In the genomic region with DNA sequence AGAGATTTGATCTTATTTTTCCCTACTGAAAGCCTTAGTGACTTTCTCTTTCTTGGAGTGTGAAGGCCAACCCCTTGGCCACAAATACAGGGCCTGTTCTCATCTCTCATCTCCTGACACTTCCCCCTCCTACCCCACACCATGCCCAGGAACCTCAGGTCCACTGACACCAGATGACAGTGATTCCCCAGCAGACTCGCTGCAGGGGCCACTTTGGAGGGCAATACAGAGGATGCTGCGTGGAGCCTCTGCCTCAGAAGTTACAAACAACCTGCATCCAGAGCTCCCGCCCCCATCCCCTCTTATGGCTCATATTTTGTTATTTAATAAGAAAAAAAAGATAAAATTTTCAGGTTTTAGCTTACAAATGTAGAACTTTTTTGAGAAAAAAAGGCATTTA, we compare ENCODE assay signal across 16 cellular contexts.
DNase-seq lines count a peak whose midpoint lies in the region; ATAC-seq and TF ChIP-seq lines count a peak whose summit lies in the region.
"Had no signal": no experiment of that assay in that cellular context is flagged by ENCODE, and none has a peak within 500 bp of the region (broad histone marks: within the 10 kb centered on the region; RNA-seq: fewer than 3 reads in every experiment).

No MANE protein-coding gene starts in this region.

- no peaks in the 10 kb centered on the region for H3K9me3 ChIP-seq in neural progenitor cell (ENCODE audit: low read depth)

- no peaks in the 10 kb centered on the region for H3K9me2 ChIP-seq in GM23338 (ENCODE audit: insufficient read depth)

- no peaks in the 10 kb centered on the region for H3K36me3 Mint-ChIP-seq in neural progenitor cell
- H3K36me3 Mint-ChIP-seq in osteocyte (ENCODE audit: unreplicated experiment) = peaks cover 4% of the 10 kb centered on the region
- H3K36me3 Mint-ChIP-seq in GM23338 (ENCODE audit: low read depth) = no peaks in the 10 kb centered on the region
- H3K36me3 Mint-ChIP-seq: CD4-positive, CD25-positive, alpha-beta regulatory T cell; CD8-positive, alpha-beta T cell had no signal

- H3K4me3 Mint-ChIP-seq in neural progenitor cell = no peak overlapping the region
- H3K4me3 Mint-ChIP-seq in osteocyte (ENCODE audit: unreplicated experiment) = no peak overlapping the region
- H3K4me3 Mint-ChIP-seq in GM23338 = no peak overlapping the region
- H3K4me3 Mint-ChIP-seq: CD4-positive, CD25-positive, alpha-beta regulatory T cell; CD8-positive, alpha-beta T cell had no signal

- H3K27me3 ChIP-seq in neural progenitor cell = no peaks in the 10 kb centered on the region
- H3K27me3 ChIP-seq in GM23338 (ENCODE audit: insufficient read depth) = no peaks in the 10 kb centered on the region

- H3K27me3 Mint-ChIP-seq in neural progenitor cell (ENCODE audit: insufficient read depth, low read depth) = peaks cover 3% of the 10 kb centered on the region
- peaks cover 42% of the 10 kb centered on the region for H3K27me3 Mint-ChIP-seq in osteocyte (ENCODE audit: unreplicated experiment)
- H3K27me3 Mint-ChIP-seq in GM23338 (ENCODE audit: insufficient read depth, low read depth, poor library complexity) = no peaks in the 10 kb centered on the region

- H3K4me1 Mint-ChIP-seq in neural progenitor cell (peaks cover 28% of the 10 kb centered on the region), osteocyte (ENCODE audit: unreplicated experiment) (no peaks in the 10 kb centered on the region), GM23338 (peaks cover 6% of the 10 kb centered on the region; the same call in 2 of the 3 replicates)
- H3K4me1 Mint-ChIP-seq: CD4-positive, CD25-positive, alpha-beta regulatory T cell had no signal

- H3K9ac ChIP-seq in neural progenitor cell = no peak overlapping the region

- no peaks in the 10 kb centered on the region for H3K4me1 ChIP-seq in neural progenitor cell
- H3K4me1 ChIP-seq in GM23338 (ENCODE audit: insufficient read depth) = no peaks in the 10 kb centered on the region

- H3K27ac Mint-ChIP-seq in neural progenitor cell = peak overlapping the region; percentile 36
- H3K27ac Mint-ChIP-seq in osteocyte (ENCODE audit: unreplicated experiment) = no peak overlapping the region
- H3K27ac Mint-ChIP-seq in GM23338 = no peak overlapping the region
- H3K27ac Mint-ChIP-seq: CD4-positive, CD25-positive, alpha-beta regulatory T cell; CD8-positive, alpha-beta T cell had no signal

- H3K4me3 ChIP-seq in neural progenitor cell (no peak overlapping the region), GM23338 (no peak overlapping the region)

- H3K9me3 Mint-ChIP-seq in neural progenitor cell = peaks cover 3% of the 10 kb centered on the region
- H3K9me3 Mint-ChIP-seq in osteocyte (ENCODE audit: unreplicated experiment) = no peaks in the 10 kb centered on the region
- H3K9me3 Mint-ChIP-seq in GM23338 = no peaks in the 10 kb centered on the region; the same call in 2 of the 3 replicates
- H3K9me3 Mint-ChIP-seq: CD8-positive, alpha-beta T cell had no signal

- ATAC-seq in left lobe of liver (no peak), GM23338 (no peak), GM18511 (IDR thresholded peaks at IDR 0.05; ENCODE audit: unreplicated experiment) (no peak)
- ATAC-seq: CD8-positive, alpha-beta T cell had no signal

- no peak overlapping the region for H2AFZ ChIP-seq in neural progenitor cell (replicated peaks)
- H2AFZ ChIP-seq in GM23338 = no peak overlapping the region

- DNase-seq in ecto neural progenitor cell (ENCODE audit: low spot score) (peak; percentile 19), left lobe of liver (ENCODE audit: low spot score) (peak; percentile 4), neural progenitor cell (ENCODE audit: low spot score) (no peak), osteocyte (ENCODE audit: extremely low spot score, unreplicated experiment) (peak; percentile 60), NCI-H2196 (lab: John Stamatoyannopoulos, UW; ENCODE audit: unreplicated experiment) (no peak), NCI-H1694 (lab: John Stamatoyannopoulos, UW) (no peak), GM23338 (ENCODE audit: low spot score) (no peak)
- DNase-seq: Caco-2; CD4-positive, CD25-positive, alpha-beta regulatory T cell; CD8-positive, alpha-beta T cell; DMS153; DND-41; H7; HCEC 1CT had no signal

- H3K4me2 ChIP-seq in neural progenitor cell = no peak overlapping the region
- no peak overlapping the region for H3K4me2 ChIP-seq in GM23338

- H3F3A ChIP-seq in neural progenitor cell (ENCODE audit: low read depth) (no peaks in the 10 kb centered on the region), GM23338 (replicated peaks; ENCODE audit: low read depth) (no peaks in the 10 kb centered on the region)

- no peaks in the 10 kb centered on the region for H4K20me1 ChIP-seq in neural progenitor cell (ENCODE audit: low read depth)
- H4K20me1 ChIP-seq in GM23338 (replicated peaks; ENCODE audit: insufficient read depth) = no peaks in the 10 kb centered on the region

- no peaks in the 10 kb centered on the region for H3K36me3 ChIP-seq in neural progenitor cell
- H3K36me3 ChIP-seq in GM23338 (ENCODE audit: insufficient read depth) = no peaks in the 10 kb centered on the region

- TF ChIP-seq CTCF in neural progenitor cell (IDR thresholded peaks at IDR 0.05) (no peak), osteocyte (IDR thresholded peaks at IDR 0.05) (no peak), GM23338 (conservative IDR thresholded peaks at IDR 0.05; ENCODE audit: low read depth in 2 of 2) (no peak)

- H3K27ac ChIP-seq in neural progenitor cell (no peak overlapping the region), GM23338 (ENCODE audit: low read depth) (no peak overlapping the region)
- H3K27ac ChIP-seq: C4-2B had no signal

- H3K79me2 ChIP-seq in neural progenitor cell (ENCODE audit: low read depth) = no peaks in the 10 kb centered on the region
- no peaks in the 10 kb centered on the region for H3K79me2 ChIP-seq in GM23338 (replicated peaks; ENCODE audit: insufficient read depth)

TF ChIP-seq in GM23338, 12 proteins besides CTCF, POLR2A, EP300 and RAD21:
- TF ChIP-seq JUNB (IDR thresholded peaks at IDR 0.05; ENCODE audit: unreplicated experiment) (no peak), NANOG (IDR thresholded peaks at IDR 0.05; ENCODE audit: borderline replicate concordance) (no peak), EZH2 (IDR thresholded peaks at IDR 0.05; ENCODE audit: low read depth, unreplicated experiment) (no peak), ZNF114 (CRISPR knock-in tag; IDR thresholded peaks at IDR 0.05) (no peak), ZNF331 (CRISPR knock-in tag; IDR thresholded peaks at IDR 0.05; ENCODE audit: low read depth) (no peak), STAT1 (IDR thresholded peaks at IDR 0.05; ENCODE audit: unreplicated experiment) (no peak), EZH2phosphoT487 (IDR thresholded peaks at IDR 0.05; ENCODE audit: unreplicated experiment) (no peak), POLR2AphosphoS5 (IDR thresholded peaks at IDR 0.05; ENCODE audit: low read depth) (no peak), CREB1 (CRISPR knock-in tag; IDR thresholded peaks at IDR 0.05; ENCODE audit: low read depth) (no peak)
- TF ChIP-seq, protein P1, sequence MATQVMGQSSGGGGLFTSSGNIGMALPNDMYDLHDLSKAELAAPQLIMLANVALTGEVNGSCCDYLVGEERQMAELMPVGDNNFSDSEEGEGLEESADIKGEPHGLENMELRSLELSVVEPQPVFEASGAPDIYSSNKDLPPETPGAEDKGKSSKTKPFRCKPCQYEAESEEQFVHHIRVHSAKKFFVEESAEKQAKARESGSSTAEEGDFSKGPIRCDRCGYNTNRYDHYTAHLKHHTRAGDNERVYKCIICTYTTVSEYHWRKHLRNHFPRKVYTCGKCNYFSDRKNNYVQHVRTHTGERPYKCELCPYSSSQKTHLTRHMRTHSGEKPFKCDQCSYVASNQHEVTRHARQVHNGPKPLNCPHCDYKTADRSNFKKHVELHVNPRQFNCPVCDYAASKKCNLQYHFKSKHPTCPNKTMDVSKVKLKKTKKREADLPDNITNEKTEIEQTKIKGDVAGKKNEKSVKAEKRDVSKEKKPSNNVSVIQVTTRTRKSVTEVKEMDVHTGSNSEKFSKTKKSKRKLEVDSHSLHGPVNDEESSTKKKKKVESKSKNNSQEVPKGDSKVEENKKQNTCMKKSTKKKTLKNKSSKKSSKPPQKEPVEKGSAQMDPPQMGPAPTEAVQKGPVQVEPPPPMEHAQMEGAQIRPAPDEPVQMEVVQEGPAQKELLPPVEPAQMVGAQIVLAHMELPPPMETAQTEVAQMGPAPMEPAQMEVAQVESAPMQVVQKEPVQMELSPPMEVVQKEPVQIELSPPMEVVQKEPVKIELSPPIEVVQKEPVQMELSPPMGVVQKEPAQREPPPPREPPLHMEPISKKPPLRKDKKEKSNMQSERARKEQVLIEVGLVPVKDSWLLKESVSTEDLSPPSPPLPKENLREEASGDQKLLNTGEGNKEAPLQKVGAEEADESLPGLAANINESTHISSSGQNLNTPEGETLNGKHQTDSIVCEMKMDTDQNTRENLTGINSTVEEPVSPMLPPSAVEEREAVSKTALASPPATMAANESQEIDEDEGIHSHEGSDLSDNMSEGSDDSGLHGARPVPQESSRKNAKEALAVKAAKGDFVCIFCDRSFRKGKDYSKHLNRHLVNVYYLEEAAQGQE (IDR thresholded peaks at IDR 0.05; ENCODE audit: unreplicated experiment) = no peak
- TF ChIP-seq, protein P2, sequence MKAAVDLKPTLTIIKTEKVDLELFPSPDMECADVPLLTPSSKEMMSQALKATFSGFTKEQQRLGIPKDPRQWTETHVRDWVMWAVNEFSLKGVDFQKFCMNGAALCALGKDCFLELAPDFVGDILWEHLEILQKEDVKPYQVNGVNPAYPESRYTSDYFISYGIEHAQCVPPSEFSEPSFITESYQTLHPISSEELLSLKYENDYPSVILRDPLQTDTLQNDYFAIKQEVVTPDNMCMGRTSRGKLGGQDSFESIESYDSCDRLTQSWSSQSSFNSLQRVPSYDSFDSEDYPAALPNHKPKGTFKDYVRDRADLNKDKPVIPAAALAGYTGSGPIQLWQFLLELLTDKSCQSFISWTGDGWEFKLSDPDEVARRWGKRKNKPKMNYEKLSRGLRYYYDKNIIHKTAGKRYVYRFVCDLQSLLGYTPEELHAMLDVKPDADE (IDR thresholded peaks at IDR 0.05) = no peak

Comparison
In these comparisons a context has a peak if more than half of its experiments do, and no peak if none do; other contexts are left out.
1. DNase-seq: peak in ecto neural progenitor cell (single experiment), left lobe of liver (single experiment) and osteocyte (single experiment); none in neural progenitor cell (single experiment), NCI-H2196 (single experiment), NCI-H1694 (single experiment) and GM23338 (single experiment).